Comparison of ENCODE assay signal across 24 cellular contexts in genomic region chr6:106050538-106050937, GRCh38.
"Had no signal": no experiment of that assay in that cellular context is flagged by ENCODE, and none has a peak within 500 bp of the region (broad histone marks: within the 10 kb centered on the region; RNA-seq: fewer than 3 reads in every experiment).

No MANE protein-coding gene starts in this region.

- H3K36me3 Mint-ChIP-seq: activated naive CD4-positive, alpha-beta T cell treated with anti-CD3 and anti-CD28 coated beads, Interleukin-2, amount 50 U/mL, for 24 hours had no signal

- H3K9me3 Mint-ChIP-seq: activated B cell treated with CpG ODN at 0.5 μM for 24 hours; activated CD4-positive, alpha-beta T cell treated with anti-CD3 and anti-CD28 coated beads, Interleukin-2, amount 10 ng/mL, durations not matched to agents 24 days and 14 days; activated naive CD4-positive, alpha-beta T cell treated with anti-CD3 and anti-CD28 coated beads, Interleukin-2, amount 50 U/mL, for 24 hours; activated T-cell treated with anti-CD3 and anti-CD28 coated beads, Interleukin-2, amount 50 U/mL, for 24 hours; activated T-helper 1 cell treated with anti-CD3 and anti-CD28 coated beads, Interleukin-12 subunit alpha, Interleukin-12 subunit beta, Interleukin-2, Interleukin-4 antibody, amounts not matched to agents 30 ng/mL and 10 ng/mL and 1 ng/mL, durations not matched to agents 14 hours and 24 hours and 36 hours had no signal

- H3K27ac Mint-ChIP-seq: activated B cell treated with CpG ODN at 0.5 μM for 24 hours; activated CD4-positive, alpha-beta T cell treated with anti-CD3 and anti-CD28 coated beads, Interleukin-2, amount 10 ng/mL, durations not matched to agents 24 days and 14 days; activated CD8-positive, alpha-beta memory T cell treated with anti-CD3 and anti-CD28 coated beads, Interleukin-2, amount 10 ng/mL, durations not matched to agents 7 days and 5 days; activated naive CD4-positive, alpha-beta T cell treated with anti-CD3 and anti-CD28 coated beads, Interleukin-2, amount 50 U/mL, for 24 hours; activated T-cell treated with anti-CD3 and anti-CD28 coated beads, Interleukin-2, amount 50 U/mL, for 24 hours; activated T-helper 1 cell treated with anti-CD3 and anti-CD28 coated beads, Interleukin-12 subunit alpha, Interleukin-12 subunit beta, Interleukin-2, Interleukin-4 antibody, amounts not matched to agents 30 ng/mL and 10 ng/mL and 1 ng/mL, durations not matched to agents 14 hours and 24 hours and 36 hours had no signal

- H3K27me3 Mint-ChIP-seq: activated CD8-positive, alpha-beta memory T cell treated with anti-CD3 and anti-CD28 coated beads, Interleukin-2, amount 10 ng/mL, durations not matched to agents 7 days and 5 days; activated naive CD4-positive, alpha-beta T cell treated with anti-CD3 and anti-CD28 coated beads, Interleukin-2, amount 50 U/mL, for 24 hours had no signal

- ATAC-seq: activated CD8-positive, alpha-beta memory T cell treated with anti-CD3 and anti-CD28 coated beads, Interleukin-2, amount 10 ng/mL, durations not matched to agents 7 days and 5 days; T-helper 17 cell had no signal

- H3K4me3 Mint-ChIP-seq: activated B cell treated with CpG ODN at 0.5 μM for 24 hours; activated CD4-positive, alpha-beta T cell treated with anti-CD3 and anti-CD28 coated beads, Interleukin-2, amount 10 ng/mL, durations not matched to agents 24 days and 14 days; activated CD8-positive, alpha-beta memory T cell treated with anti-CD3 and anti-CD28 coated beads, Interleukin-2, amount 10 ng/mL, durations not matched to agents 7 days and 5 days; activated naive CD4-positive, alpha-beta T cell treated with anti-CD3 and anti-CD28 coated beads, Interleukin-2, amount 50 U/mL, for 24 hours; activated T-cell treated with anti-CD3 and anti-CD28 coated beads, Interleukin-2, amount 50 U/mL, for 24 hours; activated T-helper 1 cell treated with anti-CD3 and anti-CD28 coated beads, Interleukin-12 subunit alpha, Interleukin-12 subunit beta, Interleukin-2, Interleukin-4 antibody, amounts not matched to agents 30 ng/mL and 10 ng/mL and 1 ng/mL, durations not matched to agents 14 hours and 24 hours and 36 hours; T-helper 17 cell had no signal

- H3K4me1 Mint-ChIP-seq: activated B cell treated with CpG ODN at 0.5 μM for 24 hours had no signal

- DNase-seq: activated B cell treated with CpG ODN at 0.5 μM for 24 hours; activated CD4-positive, alpha-beta T cell treated with anti-CD3 and anti-CD28 coated beads for 1 hour; activated CD4-positive, alpha-beta T cell treated with anti-CD3 and anti-CD28 coated beads, Interleukin-2, amount 10 ng/mL, durations not matched to agents 24 days and 14 days; activated CD4-positive, alpha-beta T cell treated with anti-CD3 and anti-CD28 coated beads, Interleukin-2, amount 50 U/mL, for 48 hours; activated CD8-positive, alpha-beta memory T cell treated with anti-CD3 and anti-CD28 coated beads, Interleukin-2, amount 10 ng/mL, durations not matched to agents 7 days and 5 days; activated effector memory CD4-positive, alpha-beta T cell treated with Interleukin-2 at 50 U/mL for 16 hours; activated naive CD4-positive, alpha-beta T cell; activated T-cell treated with anti-CD3 and anti-CD28 coated beads, Interleukin-2, amount 50 U/mL, for 24 hours; amygdala; cerebellar nuclear complex; NCI-H1092; NCI-H1694; NCI-H2029; NCI-H2107; NCI-H2171 treated with DMSO at 0.1 percent for 48 hours; NCI-H345; NCI-H510A; NCI-H526 treated with DMSO at 0.1 percent for 48 hours; NCI-H82; SIG-M5; T-helper 17 cell; T-helper 9 cell had no signal
